1 cellular context compared by ENCODE assay signal in genomic region chr2:46980786-46981583, GRCh38.
TF ChIP-seq lines count a peak whose summit lies in the region.

No MANE protein-coding gene starts in this region.

TF ChIP-seq in K562, 482 proteins besides CTCF, POLR2A, EP300 and RAD21 (continued from another document):
- no peak for TF ChIP-seq CREB5 (CRISPR knock-in tag; IDR thresholded peaks at IDR 0.05)
- TF ChIP-seq GATAD2A (IDR thresholded peaks at IDR 0.05): no peak
- no peak for TF ChIP-seq CXXC5 (CRISPR knock-in tag; IDR thresholded peaks at IDR 0.05)
- peak; percentile 41; the same call in 1 of the 2 replicates for TF ChIP-seq ZBTB7A (IDR thresholded peaks at IDR 0.05; ENCODE audit: borderline replicate concordance, control insufficient read depth, low read depth, low read length)
- no peak for TF ChIP-seq ZNF655 (CRISPR knock-in tag; IDR thresholded peaks at IDR 0.05)
- TF ChIP-seq ZNF589 (CRISPR knock-in tag; IDR thresholded peaks at IDR 0.05; ENCODE audit: low read depth): no peak
- no peak for TF ChIP-seq CEBPB (tag; IDR thresholded peaks at IDR 0.05)
- TF ChIP-seq GATA2 (CRISPR knock-in tag; IDR thresholded peaks at IDR 0.05): 0 out of 2 replicates have a peak, but pooled peaks have one; percentile 16
- TF ChIP-seq ZNF444 (CRISPR knock-in tag; IDR thresholded peaks at IDR 0.05): no peak
- TF ChIP-seq ARHGAP35 (IDR thresholded peaks at IDR 0.05; ENCODE audit: partially characterized antibody): no peak
- TF ChIP-seq MCM5 (IDR thresholded peaks at IDR 0.05; ENCODE audit: low read depth): no peak
- TF ChIP-seq CBX1 (IDR thresholded peaks at IDR 0.05; ENCODE audit: low read depth): no peak
- no peak for TF ChIP-seq RBM39 (optimal IDR thresholded peaks at IDR 0.05; ENCODE audit: low read depth, low read length)
- no peak for TF ChIP-seq NR4A1 (CRISPR knock-in tag; IDR thresholded peaks at IDR 0.05)
- TF ChIP-seq NR4A1 (tag; IDR thresholded peaks at IDR 0.05): no peak
- TF ChIP-seq ZBTB8A (IDR thresholded peaks at IDR 0.05; ENCODE audit: partially characterized antibody): no peak
- TF ChIP-seq DMBX1 (CRISPR knock-in tag; IDR thresholded peaks at IDR 0.05; ENCODE audit: borderline replicate concordance): no peak
- no peak for TF ChIP-seq LCOR (CRISPR knock-in tag; IDR thresholded peaks at IDR 0.05)
- no peak for TF ChIP-seq ZBTB43 (CRISPR knock-in tag; IDR thresholded peaks at IDR 0.05)
- TF ChIP-seq HNRNPLL (IDR thresholded peaks at IDR 0.05; ENCODE audit: low read depth, low read length, poor library complexity, severe bottlenecking): no peak
- no peak for TF ChIP-seq SIN3A (IDR thresholded peaks at IDR 0.05; ENCODE audit: borderline replicate concordance in 2 of 2, control insufficient read depth in 1 of 2, low read depth in 2 of 2, low read length in 2 of 2)
- no peak for TF ChIP-seq SIN3B (IDR thresholded peaks at IDR 0.05; ENCODE audit: low read depth)
- TF ChIP-seq ZBTB5 (IDR thresholded peaks at IDR 0.05): no peak
- no peak for TF ChIP-seq NKRF (IDR thresholded peaks at IDR 0.05; ENCODE audit: borderline replicate concordance)
- TF ChIP-seq ZNF639 (CRISPR knock-in tag; conservative IDR thresholded peaks at IDR 0.05 in 1 of 2, IDR thresholded peaks at IDR 0.05 in 1 of 2): no peak
- no peak for TF ChIP-seq ETV1 (tag; conservative IDR thresholded peaks at IDR 0.05; ENCODE audit: low read depth)
- peak; percentile 62 for TF ChIP-seq CBFA2T3 (IDR thresholded peaks at IDR 0.05)
- TF ChIP-seq ZNF318 (IDR thresholded peaks at IDR 0.05; ENCODE audit: borderline replicate concordance in 1 of 2, low read depth in 1 of 2): no peak
- TF ChIP-seq CBFA2T2 (conservative IDR thresholded peaks at IDR 0.05): peak; percentile 21; the same call in 1 of the 2 replicates
- no peak for TF ChIP-seq BRD9 (IDR thresholded peaks at IDR 0.05; ENCODE audit: low read depth, partially characterized antibody)
- TF ChIP-seq DPF2 (IDR thresholded peaks at IDR 0.05): 0 out of 2 replicates have a peak, but pooled peaks have one; percentile 14
- no peak for TF ChIP-seq SMAD1 (IDR thresholded peaks at IDR 0.05; ENCODE audit: low read depth, low read length, partially characterized antibody)
- no peak for TF ChIP-seq KLF13 (tag; IDR thresholded peaks at IDR 0.05; ENCODE audit: borderline replicate concordance, low read depth)
- no peak for TF ChIP-seq TFAM (CRISPR knock-in tag; conservative IDR thresholded peaks at IDR 0.05)
- TF ChIP-seq SLC30A9 (CRISPR knock-in tag; IDR thresholded peaks at IDR 0.05): no peak
- no peak for TF ChIP-seq IRF2 (CRISPR knock-in tag; IDR thresholded peaks at IDR 0.05)
- no peak for TF ChIP-seq MCM7 (IDR thresholded peaks at IDR 0.05)
- TF ChIP-seq OTX1 (CRISPR knock-in tag; IDR thresholded peaks at IDR 0.05): no peak
- no peak for TF ChIP-seq ZNF707 (CRISPR knock-in tag; conservative IDR thresholded peaks at IDR 0.05)
- TF ChIP-seq TCF3 (CRISPR knock-in tag; IDR thresholded peaks at IDR 0.05): peak; percentile 40; the same call in 1 of the 2 replicates
- no peak for TF ChIP-seq ZNF277 (CRISPR knock-in tag; IDR thresholded peaks at IDR 0.05; ENCODE audit: borderline replicate concordance)
- no peak for TF ChIP-seq ELF2 (CRISPR knock-in tag; IDR thresholded peaks at IDR 0.05)
- TF ChIP-seq POLR2AphosphoS5 (IDR thresholded peaks at IDR 0.05; ENCODE audit: control insufficient read depth, insufficient read depth, low read depth, low read length): no peak
